In the genomic region with DNA sequence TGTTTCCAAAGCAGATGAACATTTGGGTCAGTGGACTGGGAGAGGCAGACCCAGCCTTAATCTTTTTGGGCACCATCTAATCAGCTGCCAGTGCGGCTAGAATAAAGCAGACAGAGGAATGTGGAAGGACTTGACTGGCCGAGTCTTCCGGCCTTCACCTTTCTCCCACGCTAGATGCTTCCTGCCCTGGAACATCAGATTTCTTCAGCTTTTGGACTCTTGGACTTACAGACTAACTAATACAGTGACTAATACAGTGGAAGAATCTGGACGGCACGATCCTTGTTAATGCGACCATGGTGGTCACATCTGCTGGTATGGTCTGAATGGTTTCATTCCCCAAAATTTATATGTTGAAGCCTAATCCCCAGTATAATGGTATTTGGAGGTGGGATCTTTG, we compare ENCODE assay signal across 21 cellular contexts.
"Had no signal": no experiment of that assay in that cellular context is flagged by ENCODE, and none has a peak within 500 bp of the region (broad histone marks: within the 10 kb centered on the region; RNA-seq: fewer than 3 reads in every experiment).

No MANE protein-coding gene starts in this region.

- H3K27ac Mint-ChIP-seq: activated CD4-positive, alpha-beta memory T cell treated with anti-CD3 and anti-CD28 coated beads, Interleukin-2, amount 10 ng/mL, durations not matched to agents 7 days and 5 days; activated CD4-positive, alpha-beta T cell treated with anti-CD3 and anti-CD28 coated beads, Interleukin-2, amount 10 ng/mL, durations not matched to agents 24 days and 14 days; activated CD8-positive, alpha-beta memory T cell treated with anti-CD3 and anti-CD28 coated beads, Interleukin-2, amount 10 ng/mL, durations not matched to agents 7 days and 5 days; activated naive CD4-positive, alpha-beta T cell treated with anti-CD3 and anti-CD28 coated beads, Interleukin-2, amount 50 U/mL, for 72 hours; stimulated activated memory B cell treated with anti-CD40 and anti-IgM and Interleukin-4, amounts not matched to agents 10 μg/mL and 1 μg/mL and 100 μg/mL, for 72 hours; type B pancreatic cell had no signal

- H3K36me3 Mint-ChIP-seq: activated CD8-positive, alpha-beta memory T cell treated with anti-CD3 and anti-CD28 coated beads, Interleukin-2, amount 10 ng/mL, durations not matched to agents 7 days and 5 days; stimulated activated memory B cell treated with anti-CD40 and anti-IgM and Interleukin-4, amounts not matched to agents 10 μg/mL and 1 μg/mL and 100 μg/mL, for 72 hours; type B pancreatic cell had no signal

- ATAC-seq: activated CD4-positive, CD25-positive, alpha-beta regulatory T cell treated with anti-CD3 and anti-CD28 coated beads, Interleukin-2, amount 50 U/mL, for 24 hours; activated CD8-positive, alpha-beta memory T cell treated with anti-CD3 and anti-CD28 coated beads, Interleukin-2, amount 10 ng/mL, durations not matched to agents 7 days and 5 days; activated naive CD4-positive, alpha-beta T cell treated with anti-CD3 and anti-CD28 coated beads, Interleukin-2, amount 50 U/mL, for 72 hours; sciatic nerve; stimulated activated memory B cell treated with anti-CD40 and anti-IgM and Interleukin-4, amounts not matched to agents 10 μg/mL and 1 μg/mL and 100 μg/mL, for 72 hours had no signal

- H3K4me1 Mint-ChIP-seq: activated CD4-positive, alpha-beta memory T cell treated with anti-CD3 and anti-CD28 coated beads, Interleukin-2, amount 10 ng/mL, durations not matched to agents 7 days and 5 days; activated CD4-positive, alpha-beta T cell treated with anti-CD3 and anti-CD28 coated beads, Interleukin-2, amount 10 ng/mL, durations not matched to agents 24 days and 14 days; activated CD8-positive, alpha-beta memory T cell treated with anti-CD3 and anti-CD28 coated beads, Interleukin-2, amount 10 ng/mL, durations not matched to agents 7 days and 5 days; stimulated activated memory B cell treated with anti-CD40 and anti-IgM and Interleukin-4, amounts not matched to agents 10 μg/mL and 1 μg/mL and 100 μg/mL, for 72 hours had no signal

- DNase-seq: activated CD4-positive, alpha-beta memory T cell treated with anti-CD3 and anti-CD28 coated beads, Interleukin-2, amount 10 ng/mL, durations not matched to agents 7 days and 5 days; activated CD4-positive, alpha-beta T cell treated with anti-CD3 and anti-CD28 coated beads, Interleukin-2, amount 10 ng/mL, durations not matched to agents 24 days and 14 days; activated CD8-positive, alpha-beta memory T cell treated with anti-CD3 and anti-CD28 coated beads, Interleukin-2, amount 10 ng/mL, durations not matched to agents 7 days and 5 days; activated gamma-delta T cell treated with Interleukin-2 at 50 U/mL for 16 hours; adrenal gland; central memory CD4-positive, alpha-beta T cell; dermis blood vessel endothelial cell; effector CD8-positive, alpha-beta T cell; glutamatergic neuron; hippocampal formation; left ventricle myocardium inferior; midbrain; small intestine; stimulated activated CD4-positive, alpha-beta T cell treated with anti-CD3 and anti-CD28 coated beads, Interleukin-15, amount 100 ng/mL, for 24 hours; testis had no signal

- H3K4me3 Mint-ChIP-seq: activated CD4-positive, alpha-beta memory T cell treated with anti-CD3 and anti-CD28 coated beads, Interleukin-2, amount 10 ng/mL, durations not matched to agents 7 days and 5 days; activated CD4-positive, alpha-beta T cell treated with anti-CD3 and anti-CD28 coated beads, Interleukin-2, amount 10 ng/mL, durations not matched to agents 24 days and 14 days; activated CD8-positive, alpha-beta memory T cell treated with anti-CD3 and anti-CD28 coated beads, Interleukin-2, amount 10 ng/mL, durations not matched to agents 7 days and 5 days; nephron; stimulated activated memory B cell treated with anti-CD40 and anti-IgM and Interleukin-4, amounts not matched to agents 10 μg/mL and 1 μg/mL and 100 μg/mL, for 72 hours; type B pancreatic cell had no signal

- H3K9me3 Mint-ChIP-seq: activated CD4-positive, alpha-beta T cell treated with anti-CD3 and anti-CD28 coated beads, Interleukin-2, amount 10 ng/mL, durations not matched to agents 24 days and 14 days; nephron; type B pancreatic cell had no signal

- H3K27me3 Mint-ChIP-seq: activated CD4-positive, alpha-beta memory T cell treated with anti-CD3 and anti-CD28 coated beads, Interleukin-2, amount 10 ng/mL, durations not matched to agents 7 days and 5 days; activated CD8-positive, alpha-beta memory T cell treated with anti-CD3 and anti-CD28 coated beads, Interleukin-2, amount 10 ng/mL, durations not matched to agents 7 days and 5 days; stimulated activated memory B cell treated with anti-CD40 and anti-IgM and Interleukin-4, amounts not matched to agents 10 μg/mL and 1 μg/mL and 100 μg/mL, for 72 hours had no signal
